ENCODE assay signal across 23 cellular contexts in genomic region chr6:34342247-34342646, GRCh38.
"Had no signal": no experiment of that assay in that cellular context is flagged by ENCODE, and none has a peak within 500 bp of the region (broad histone marks: within the 10 kb centered on the region; RNA-seq: fewer than 3 reads in every experiment).

No MANE protein-coding gene starts in this region.

- H2AFZ ChIP-seq: neural progenitor cell had no signal

- H3K4me1 ChIP-seq: neural progenitor cell had no signal

- H3K27me3 ChIP-seq: breast epithelium, esophagus squamous epithelium, neural progenitor cell, stomach, tibial artery had no signal

- H3K9me3 Mint-ChIP-seq: activated CD4-positive, alpha-beta memory T cell treated with anti-CD3 and anti-CD28 coated beads, Interleukin-2, amount 10 ng/mL, durations not matched to agents 7 days and 5 days; activated naive CD4-positive, alpha-beta T cell treated with anti-CD3 and anti-CD28 coated beads, Interleukin-2, amount 50 U/mL, for 72 hours; activated T-cell treated with anti-CD3 and anti-CD28 coated beads, Interleukin-2, amount 50 U/mL, for 24 hours; endodermal cell; neural progenitor cell; stimulated activated effector memory CD8-positive, alpha-beta T cell treated with anti-CD3 and anti-CD28 coated beads, Interleukin-12 subunit alpha, Interleukin-12 subunit beta, amount 100 ng/mL, for 72 hours had no signal

- H3K4me3 Mint-ChIP-seq: activated CD4-positive, alpha-beta memory T cell treated with anti-CD3 and anti-CD28 coated beads, Interleukin-2, amount 10 ng/mL, durations not matched to agents 7 days and 5 days; activated CD4-positive, alpha-beta T cell treated with anti-CD3 and anti-CD28 coated beads, Interleukin-2, amount 10 ng/mL, durations not matched to agents 7 days and 5 days; activated T-cell treated with anti-CD3 and anti-CD28 coated beads, Interleukin-2, amount 50 U/mL, for 24 hours; endodermal cell; mesothelial cell of epicardium; naive thymus-derived CD4-positive, alpha-beta T cell; neural progenitor cell; stimulated activated effector memory CD8-positive, alpha-beta T cell treated with anti-CD3 and anti-CD28 coated beads, Interleukin-12 subunit alpha, Interleukin-12 subunit beta, amount 100 ng/mL, for 72 hours; T-helper 17 cell had no signal

- ATAC-seq: activated naive CD4-positive, alpha-beta T cell treated with anti-CD3 and anti-CD28 coated beads, Interleukin-2, amount 50 U/mL, for 72 hours; naive thymus-derived CD4-positive, alpha-beta T cell; stimulated activated effector memory CD8-positive, alpha-beta T cell treated with anti-CD3 and anti-CD28 coated beads, Interleukin-12 subunit alpha, Interleukin-12 subunit beta, amount 100 ng/mL, for 72 hours; T-helper 17 cell had no signal

- H3K9ac ChIP-seq: neural progenitor cell had no signal

- H3K27ac Mint-ChIP-seq: activated CD4-positive, alpha-beta memory T cell treated with anti-CD3 and anti-CD28 coated beads, Interleukin-2, amount 10 ng/mL, durations not matched to agents 7 days and 5 days; activated T-cell treated with anti-CD3 and anti-CD28 coated beads, Interleukin-2, amount 50 U/mL, for 24 hours; endodermal cell; mesothelial cell of epicardium; neural progenitor cell; stimulated activated effector memory CD8-positive, alpha-beta T cell treated with anti-CD3 and anti-CD28 coated beads, Interleukin-12 subunit alpha, Interleukin-12 subunit beta, amount 100 ng/mL, for 72 hours had no signal

- DNase-seq: activated CD4-positive, alpha-beta memory T cell treated with anti-CD3 and anti-CD28 coated beads, Interleukin-2, amount 10 ng/mL, durations not matched to agents 7 days and 5 days; activated CD4-positive, alpha-beta T cell treated with anti-CD3 and anti-CD28 coated beads, Interleukin-2, amount 10 ng/mL, durations not matched to agents 7 days and 5 days; activated CD4-positive, CD25-positive, alpha-beta regulatory T cell treated with anti-CD3 and anti-CD28 coated beads, Interleukin-2, amount 50 U/mL, for 72 hours; activated CD8-positive, alpha-beta memory T cell treated with anti-CD3 and anti-CD28 coated beads, Interleukin-2, amount 50 U/mL, for 48 hours; activated naive CD4-positive, alpha-beta T cell; activated T-cell treated with anti-CD3 and anti-CD28 coated beads, Interleukin-2, amount 50 U/mL, for 24 hours; central memory CD4-positive, alpha-beta T cell; endodermal cell; esophagus squamous epithelium; foreskin melanocyte; islet precursor cell; mammary epithelial cell; naive thymus-derived CD4-positive, alpha-beta T cell; stimulated activated CD4-positive, alpha-beta T cell treated with anti-CD3 and anti-CD28 coated beads, Interleukin-4, amount 100 ng/mL, for 24 hours; stomach; T-helper 17 cell; tibial artery had no signal

- H3K9me3 ChIP-seq: breast epithelium, esophagus squamous epithelium, stomach, tibial artery had no signal

- H3K36me3 ChIP-seq: breast epithelium, esophagus squamous epithelium, neural progenitor cell, tibial artery had no signal

- H3K27me3 Mint-ChIP-seq: activated CD4-positive, alpha-beta memory T cell treated with anti-CD3 and anti-CD28 coated beads, Interleukin-2, amount 10 ng/mL, durations not matched to agents 7 days and 5 days; activated CD4-positive, alpha-beta T cell treated with anti-CD3 and anti-CD28 coated beads, Interleukin-2, amount 10 ng/mL, durations not matched to agents 7 days and 5 days; activated T-cell treated with anti-CD3 and anti-CD28 coated beads, Interleukin-2, amount 50 U/mL, for 24 hours; naive thymus-derived CD4-positive, alpha-beta T cell; T-helper 17 cell had no signal

- H3K4me3 ChIP-seq: breast epithelium, esophagus squamous epithelium, neural progenitor cell, skin epidermis, stomach, tibial artery had no signal

- H3K4me2 ChIP-seq: neural progenitor cell had no signal

- H3K27ac ChIP-seq: neural progenitor cell, skin epidermis had no signal
